33 cellular contexts compared by ENCODE assay signal in genomic region chr15:93474728-93475127, GRCh38.
"Had no signal": no experiment of that assay in that cellular context is flagged by ENCODE, and none has a peak within 500 bp of the region (broad histone marks: within the 10 kb centered on the region; RNA-seq: fewer than 3 reads in every experiment).

No MANE protein-coding gene starts in this region.

- FAIRE-seq: colon, TTC549 had no signal

- H3K27me3 ChIP-seq: adrenal gland, ascending aorta had no signal

- DNase-seq: activated CD4-positive, alpha-beta memory T cell treated with anti-CD3 and anti-CD28 coated beads, Interleukin-2, amount 10 ng/mL, durations not matched to agents 7 days and 5 days; activated CD4-positive, alpha-beta T cell treated with anti-CD3 and anti-CD28 coated beads for 1 hour; activated CD4-positive, alpha-beta T cell treated with anti-CD3 and anti-CD28 coated beads for 36 hours; activated CD4-positive, alpha-beta T cell treated with anti-CD3 and anti-CD28 coated beads for 48 hours; activated CD4-positive, alpha-beta T cell treated with anti-CD3 and anti-CD28 coated beads, Interleukin-2, amount 10 ng/mL, durations not matched to agents 7 days and 5 days; activated CD4-positive, alpha-beta T cell treated with anti-CD3 and anti-CD28 coated beads, Interleukin-2, amount 50 U/mL, for 48 hours; activated CD4-positive, CD25-positive, alpha-beta regulatory T cell; activated CD8-positive, alpha-beta memory T cell treated with anti-CD3 and anti-CD28 coated beads for 24 hours; activated CD8-positive, alpha-beta memory T cell treated with anti-CD3 and anti-CD28 coated beads, Interleukin-2, amount 10 ng/mL, durations not matched to agents 7 days and 5 days; activated CD8-positive, alpha-beta memory T cell treated with anti-CD3 and anti-CD28 coated beads, Interleukin-2, amount 50 U/mL, for 48 hours; activated CD8-positive, alpha-beta T cell treated with anti-CD3 and anti-CD28 coated beads, Interleukin-2, amount 10 ng/mL, durations not matched to agents 7 days and 5 days; activated effector memory CD4-positive, alpha-beta T cell treated with anti-CD3 and anti-CD28 coated beads, Interleukin-2, amount 50 U/mL, for 16 hours; activated gamma-delta T cell treated with Interleukin-2 at 50 U/mL for 16 hours; activated naive CD4-positive, alpha-beta T cell; activated naive CD4-positive, alpha-beta T cell treated with anti-CD3 and anti-CD28 coated beads for 36 hours; activated naive CD4-positive, alpha-beta T cell treated with anti-CD3 and anti-CD28 coated beads, Interleukin-2, amount 50 U/mL, for 16 hours; activated naive CD8-positive, alpha-beta T cell treated with anti-CD3 and anti-CD28 coated beads for 36 hours; activated T-cell treated with anti-CD3 and anti-CD28 coated beads, Interleukin-2, amount 50 U/mL, for 24 hours; activated T-cell treated with anti-CD3 and anti-CD28 coated beads, Interleukin-2, amount 50 U/mL, for 72 hours; adrenal gland; amniotic stem cell; anterior cingulate cortex; central memory CD4-positive, alpha-beta T cell; T-helper 1 cell; T-helper 2 cell; T-helper 9 cell had no signal

- ATAC-seq: activated CD4-positive, alpha-beta T cell treated with anti-CD3 and anti-CD28 coated beads for 36 hours; activated CD4-positive, CD25-positive, alpha-beta regulatory T cell treated with anti-CD3 and anti-CD28 coated beads, Interleukin-2, amount 50 U/mL, for 24 hours; activated CD8-positive, alpha-beta memory T cell treated with anti-CD3 and anti-CD28 coated beads, Interleukin-2, amount 10 ng/mL, durations not matched to agents 7 days and 5 days; activated CD8-positive, alpha-beta T cell treated with anti-CD3 and anti-CD28 coated beads, Interleukin-2, amount 10 ng/mL, durations not matched to agents 7 days and 5 days; activated naive CD4-positive, alpha-beta T cell treated with anti-CD3 and anti-CD28 coated beads, Interleukin-2, amount 50 U/mL, for 72 hours; activated T-cell treated with anti-CD3 and anti-CD28 coated beads, Interleukin-2, amount 50 U/mL, for 72 hours; activated T-helper 17 cell treated with anti-CD3 and anti-CD28 coated beads, Interleukin-2, amount 50 U/mL, for 72 hours had no signal

- H3K36me3 ChIP-seq: adrenal gland, ascending aorta had no signal

- H3K4me1 ChIP-seq: adrenal gland, ascending aorta had no signal

- H3K9me3 ChIP-seq: adrenal gland, ascending aorta had no signal

- H3K4me3 ChIP-seq: adrenal gland, ascending aorta had no signal

- H3K27ac ChIP-seq: adrenal gland, ascending aorta, VCaP had no signal
